In genomic region chr20:35541118-35541782, GRCh38 we compare ENCODE assay signal across 8 cellular contexts. TPM values are rescaled to one million over a fixed set of nuclear protein-coding genes. Genes with fewer than 3 reads are reported as not detected.
DNase-seq lines count a peak whose midpoint lies in the region; ATAC-seq, FAIRE-seq and TF ChIP-seq lines count a peak whose summit lies in the region.

No MANE protein-coding gene starts in this region.

- peaks cover 11% of the 10 kb centered on the region for H3K36me3 ChIP-seq in BE2C
- H3K36me3 ChIP-seq in HUES48 (ENCODE audit: control insufficient read depth, insufficient read depth, low read length) = peaks cover 22% of the 10 kb centered on the region
- peaks cover 8% of the 10 kb centered on the region for H3K36me3 ChIP-seq in bronchial epithelial cell (ENCODE audit: control insufficient read depth, insufficient read depth, low read length)
- peaks cover 0 to 17% (median 0%) of the 10 kb centered on the region in 3 experiments for H3K36me3 ChIP-seq in naive thymus-derived CD4-positive, alpha-beta T cell (ENCODE audit: control insufficient read depth in 2 of 3, insufficient read depth in 3 of 3, low read length in 3 of 3)

- H3K9me3 Mint-ChIP-seq in naive thymus-derived CD4-positive, alpha-beta T cell = no peaks in the 10 kb centered on the region

- FAIRE-seq in bronchial epithelial cell (lab: Jason Lieb, UNC) = no peak

- peak overlapping the region; percentile 2; the same call in 1 of the 2 replicates for H3K9ac ChIP-seq in HUES48 (ENCODE audit: low read depth, low read length)

- intact Hi-C loops in naive thymus-derived CD4-positive, alpha-beta T cell (cut with micrococcal nuclease) = loop anchor here (1.0 to 5.0 kb wide), 10 partner anchors 49 to 1239 kb away; partner anchors contain the start of genes AHCY (in 1 of the 2), CEP250 (in 1 of the 2), GSS (in 1 of the 2) and MYH7B (in 1 of the 2)

- H3K27me3 ChIP-seq in BE2C (no peaks in the 10 kb centered on the region), HUES48 (ENCODE audit: control insufficient read depth, insufficient read depth, low read length) (no peaks in the 10 kb centered on the region), bronchial epithelial cell (ENCODE audit: control insufficient read depth, insufficient read depth, low read length) (no peaks in the 10 kb centered on the region)
- H3K27me3 ChIP-seq in naive thymus-derived CD4-positive, alpha-beta T cell (ENCODE audit: control insufficient read depth in 2 of 2, insufficient read depth in 2 of 2, low read length in 2 of 2) = no peaks in the 10 kb centered on the region

- no peak for ATAC-seq in naive thymus-derived CD4-positive, alpha-beta T cell

- H3K27ac ChIP-seq in HUES48 (ENCODE audit: low read depth, low read length) = peak overlapping the region; percentile 61
- peak overlapping the region; percentile 77 for H3K27ac ChIP-seq in naive thymus-derived CD4-positive, alpha-beta T cell (ENCODE audit: low read depth, low read length)

- peak overlapping the region; percentile 82 to 96 (median 91) for H3K27ac Mint-ChIP-seq in naive thymus-derived CD4-positive, alpha-beta T cell

- H3K27me3 Mint-ChIP-seq in naive thymus-derived CD4-positive, alpha-beta T cell = peaks cover 0 to under 1% (median 0%) of the 10 kb centered on the region in 5 donors

- H3K36me3 Mint-ChIP-seq in naive thymus-derived CD4-positive, alpha-beta T cell = peaks cover 0 to 7% (median 5%) of the 10 kb centered on the region in 5 donors

- CTCF ChIA-PET in naive thymus-derived CD4-positive, alpha-beta T cell (lab: Charles Lee) = interaction anchor here (0.7 to 0.8 kb wide), 2 partner anchors 55 to 79 kb away, joined by 3 read pairs; no protein-coding TSS in a partner anchor

- TF ChIP-seq CTCF in BE2C (IDR thresholded peaks at IDR 0.05; ENCODE audit: low read depth, low read length) (no peak), bronchial epithelial cell (IDR thresholded peaks at IDR 0.05; ENCODE audit: insufficient read depth, low read length, severe bottlenecking) (no peak)

- POLR2A ChIA-PET in naive thymus-derived CD4-positive, alpha-beta T cell (lab: Charles Lee) = interaction anchor here (0.6 to 1.9 kb wide), 7 partner anchors 51 to 586 kb away, joined by 3 to 10 read pairs (median 5); partner anchors contain the start of genes CEP250, RBM39 and SCAND1

- H3K4me3 ChIP-seq in BE2C (ENCODE audit: low read depth, low read length) (peak overlapping the region; percentile 77), HUES48 (ENCODE audit: low read depth, low read length) (peak overlapping the region; percentile 85), bronchial epithelial cell (ENCODE audit: low read depth, low read length) (peak overlapping the region; percentile 100)
- H3K4me3 ChIP-seq in naive thymus-derived CD4-positive, alpha-beta T cell (ENCODE audit: low read length) = peak overlapping the region; percentile 82

- no peak for DNase-seq in BE2C
- DNase-seq in bronchial epithelial cell (ENCODE audit: low read depth) = no peak
- DNase-seq in naive thymus-derived CD4-positive, alpha-beta T cell = no peak
- DNase-seq in NCI-H1694 (lab: John Stamatoyannopoulos, UW) = no peak
- DNase-seq in NAMALWA (ENCODE audit: low spot score) = no peak
- DNase-seq in SKM-1 (lab: John Stamatoyannopoulos, UW; ENCODE audit: unreplicated experiment) = no peak
- no peak for DNase-seq in cortex of kidney (lab: John Stamatoyannopoulos, UW)

- H3K4me3 Mint-ChIP-seq in naive thymus-derived CD4-positive, alpha-beta T cell = peak overlapping the region; percentile 88 to 92 (median 91)

- H3K4me1 Mint-ChIP-seq in naive thymus-derived CD4-positive, alpha-beta T cell = peaks cover 9 to 32% (median 23%) of the 10 kb centered on the region in 7 donors

- H3K4me1 ChIP-seq in BE2C = peaks cover 3% of the 10 kb centered on the region
- peaks cover 7% of the 10 kb centered on the region; the same call in 1 of the 2 replicates for H3K4me1 ChIP-seq in HUES48 (ENCODE audit: control insufficient read depth, insufficient read depth, low read length)
- peaks cover 11 to 12% of the 10 kb centered on the region in 2 donors for H3K4me1 ChIP-seq in naive thymus-derived CD4-positive, alpha-beta T cell (ENCODE audit: control insufficient read depth in 2 of 2, insufficient read depth in 2 of 2, low read length in 2 of 2)

- H3K9me3 ChIP-seq in BE2C = no peaks in the 10 kb centered on the region
- H3K9me3 ChIP-seq in HUES48 (ENCODE audit: control insufficient read depth, insufficient read depth, low read length) = no peaks in the 10 kb centered on the region
- H3K9me3 ChIP-seq in naive thymus-derived CD4-positive, alpha-beta T cell (ENCODE audit: control insufficient read depth in 2 of 3, low read length in 3 of 3) = no peaks in the 10 kb centered on the region

RNA-seq across cellular contexts. Expression of gene ERGIC3, which starts 0.6 kb away (rescaled TPM):
- polyA plus RNA-seq in BE2C (2012; ENCODE audit: insufficient read depth, insufficient read length, low read depth) = 290 TPM
- total RNA-seq in bronchial epithelial cell = 354 and 460 TPM in 2 replicates
- total RNA-seq in naive thymus-derived CD4-positive, alpha-beta T cell = 100 to 1,000 TPM; 139 to 158 (median 148) TPM
- polyA plus RNA-seq in naive thymus-derived CD4-positive, alpha-beta T cell = 100 to 1,000 TPM; 135 to 148 TPM

RNA-seq across cellular contexts. Expression of gene C20orf173, which starts 11.8 kb away (rescaled TPM):
- not detected for polyA plus RNA-seq in BE2C (2012; ENCODE audit: insufficient read depth, insufficient read length, low read depth)
- not detected in 2 replicates for total RNA-seq in bronchial epithelial cell
- total RNA-seq in naive thymus-derived CD4-positive, alpha-beta T cell = not detected
- polyA plus RNA-seq in naive thymus-derived CD4-positive, alpha-beta T cell = not detected
